Comparison of ENCODE assay signal across 24 cellular contexts in genomic region chr10:3115685-3116084, GRCh38.
"Had no signal": no experiment of that assay in that cellular context is flagged by ENCODE, and none has a peak within 500 bp of the region (broad histone marks: within the 10 kb centered on the region; RNA-seq: fewer than 3 reads in every experiment).

No MANE protein-coding gene starts in this region.

- H3K9me3 ChIP-seq: Peyer's patch, SJSA1 had no signal

- H3K9me3 Mint-ChIP-seq: activated naive CD4-positive, alpha-beta T cell treated with anti-CD3 and anti-CD28 coated beads, Interleukin-2, amount 50 U/mL, for 24 hours; activated T-cell treated with anti-CD3 and anti-CD28 coated beads, Interleukin-2, amount 50 U/mL, for 4 hours; activated T-helper 17 cell treated with anti-CD3 and anti-CD28 coated beads, Interleukin-2, amount 50 U/mL, for 72 hours; T-helper 2 cell treated with Interferon-gamma antibody and Interleukin-4, amounts not matched to agents 5 μg/mL and 100 μg/mL, for 36 hours had no signal

- H3K4me3 ChIP-seq: Peyer's patch, SJSA1 had no signal

- H3K27me3 ChIP-seq: brain microvascular endothelial cell, Peyer's patch, SJSA1 had no signal

- ATAC-seq: activated CD8-positive, alpha-beta T cell treated with anti-CD3 and anti-CD28 coated beads, Interleukin-2, amount 10 ng/mL, durations not matched to agents 7 days and 5 days; activated T-cell treated with anti-CD3 and anti-CD28 coated beads, Interleukin-2, amount 50 U/mL, for 4 hours; activated T-helper 17 cell treated with anti-CD3 and anti-CD28 coated beads, Interleukin-2, amount 50 U/mL, for 72 hours; SK-N-SH treated with all-trans-retinoic acid at 6 μM for 48 hours; WTC11 had no signal

- H3K27ac Mint-ChIP-seq: activated CD8-positive, alpha-beta T cell treated with anti-CD3 and anti-CD28 coated beads, Interleukin-2, amount 10 ng/mL, durations not matched to agents 7 days and 5 days; T-helper 2 cell treated with Interferon-gamma antibody and Interleukin-4, amounts not matched to agents 5 μg/mL and 100 μg/mL, for 36 hours; WTC11 had no signal

- H3K27ac ChIP-seq: brain microvascular endothelial cell, Peyer's patch, SJSA1 had no signal

- DNase-seq: activated CD4-positive, alpha-beta T cell treated with anti-CD3 and anti-CD28 coated beads for 48 hours; activated CD4-positive, alpha-beta T cell treated with anti-CD3 and anti-CD28 coated beads, Interleukin-2, amount 50 U/mL, for 4 hours; activated CD4-positive, CD25-positive, alpha-beta regulatory T cell treated with anti-CD3 and anti-CD28 coated beads, Interleukin-2, amount 50 U/mL, for 72 hours; activated CD8-positive, alpha-beta T cell treated with anti-CD3 and anti-CD28 coated beads, Interleukin-2, amount 10 ng/mL, durations not matched to agents 7 days and 5 days; activated gamma-delta T cell; activated T-cell treated with anti-CD3 and anti-CD28 coated beads, Interleukin-2, amount 50 U/mL, for 4 hours; brain microvascular endothelial cell; cerebellar nuclear complex; Kasumi-1; KBM-7; NCI-H1105 treated with DMSO at 0.1 percent for 48 hours; NCI-H1436 treated with DMSO at 0.1 percent for 48 hours; NCI-H187; NCI-H2081; NCI-H510A treated with DMSO at 0.1 percent for 48 hours; Peyer's patch; SHP77; SW 1271 had no signal

- H3K4me1 ChIP-seq: Peyer's patch had no signal
